12 cellular contexts compared by ENCODE assay signal in genomic region chr2:152171733-152172132, GRCh38. TPM values are rescaled to one million over a fixed set of nuclear protein-coding genes. Genes with fewer than 3 reads are reported as not detected.
DNase-seq lines count a peak whose midpoint lies in the region; ATAC-seq, FAIRE-seq and TF ChIP-seq lines count a peak whose summit lies in the region.
"Had no signal": no experiment of that assay in that cellular context is flagged by ENCODE, and none has a peak within 500 bp of the region (broad histone marks: within the 10 kb centered on the region; RNA-seq: fewer than 3 reads in every experiment).

No MANE protein-coding gene starts in this region.

- H3K9ac ChIP-seq in astrocyte (ENCODE audit: low read length), result no peak overlapping the region

- DNase-seq in GM12865 (ENCODE audit: low read depth), result no peak
- DNase-seq in astrocyte (ENCODE audit: low read depth), result peak; percentile 40
- no peak for DNase-seq in immature natural killer cell
- no peak for DNase-seq in spleen
- DNase-seq in T-helper 2 cell, result no peak
- no peak for DNase-seq in NCI-H774 (lab: John Stamatoyannopoulos, UW)
- DNase-seq: NCI-H345; stimulated activated CD4-positive, alpha-beta T cell treated with anti-CD3 and anti-CD28 coated beads, Interleukin-2, amount 100 ng/mL, for 24 hours had no signal

- H3K36me3 ChIP-seq in astrocyte (ENCODE audit: insufficient read depth, low read length) (no peaks in the 10 kb centered on the region), spleen (peaks cover 0 to 5% (median 0%) of the 10 kb centered on the region in 6 donors)

- H3K4me1 Mint-ChIP-seq in astrocyte (ENCODE audit: low read depth, unreplicated experiment), result peaks cover 9% of the 10 kb centered on the region
- H3K4me1 Mint-ChIP-seq in immature natural killer cell, result peaks cover 55 to 89% of the 10 kb centered on the region in 2 donors

- H3K27ac Mint-ChIP-seq in astrocyte (ENCODE audit: unreplicated experiment) (no peak overlapping the region), immature natural killer cell (peak overlapping the region; percentile 28 to 80 (median 72))
- H3K27ac Mint-ChIP-seq: T-helper 1 cell treated with Interleukin-12 subunit alpha and Interleukin-12 subunit beta and Interleukin-4 antibody, amounts not matched to agents 30 μg/mL and 1 μg/mL, for 36 hours had no signal

- no peaks in the 10 kb centered on the region for H3K27me3 ChIP-seq in astrocyte (ENCODE audit: insufficient read depth, low read length)
- no peaks in the 10 kb centered on the region for H3K27me3 ChIP-seq in spleen (replicated peaks in 1 of 7)

- H3K4me1 ChIP-seq in astrocyte (ENCODE audit: insufficient read depth, low read length) (peaks cover 3% of the 10 kb centered on the region), spleen (peaks cover 20 to 89% (median 68%) of the 10 kb centered on the region in 6 donors)

- intact Hi-C loops in spleen (cut with DNase I; ENCODE audit: low total_unique reads), result no loop called here

- H4K20me1 ChIP-seq in astrocyte (ENCODE audit: insufficient read depth, low read length), result peaks cover 38% of the 10 kb centered on the region

- H3K36me3 Mint-ChIP-seq in astrocyte (ENCODE audit: low read depth, unreplicated experiment) (peaks cover 3% of the 10 kb centered on the region), immature natural killer cell (no peaks in the 10 kb centered on the region)

- no peak for TF ChIP-seq POLR2A in spleen (IDR thresholded peaks at IDR 0.05)

- no peak for ATAC-seq in HG02610 (IDR thresholded peaks at IDR 0.05; ENCODE audit: unreplicated experiment)
- ATAC-seq in GM18520 (IDR thresholded peaks at IDR 0.05; ENCODE audit: unreplicated experiment), result no peak

- H3K27me3 Mint-ChIP-seq in astrocyte (ENCODE audit: low read depth, unreplicated experiment), result no peaks in the 10 kb centered on the region
- H3K27me3 Mint-ChIP-seq in immature natural killer cell (ENCODE audit: low read depth in 3 of 3), result peaks cover 4 to 13% (median 11%) of the 10 kb centered on the region in 3 donors

- H3K27ac ChIP-seq in astrocyte (ENCODE audit: low read depth, low read length), result no peak overlapping the region
- peak overlapping the region in 5 of 8 donors; percentile 5 to 56 (median 43) for H3K27ac ChIP-seq in spleen

- H2AFZ ChIP-seq in astrocyte (ENCODE audit: low read depth, low read length), result no peak overlapping the region

- H3K79me2 ChIP-seq in astrocyte (ENCODE audit: insufficient read depth, low read length), result peaks cover 81% of the 10 kb centered on the region

- H3K4me3 ChIP-seq in GM12865 (ENCODE audit: low read depth, low read length) (peak overlapping the region; percentile 1; the same call in 1 of the 2 replicates), astrocyte (ENCODE audit: insufficient read depth, low read depth, low read length) (no peak overlapping the region), spleen (no peak overlapping the region)

- H3K9me3 Mint-ChIP-seq in astrocyte (ENCODE audit: unreplicated experiment) (no peaks in the 10 kb centered on the region), immature natural killer cell (no peaks in the 10 kb centered on the region)
- H3K9me3 Mint-ChIP-seq: T-helper 1 cell treated with Interleukin-12 subunit alpha and Interleukin-12 subunit beta and Interleukin-4 antibody, amounts not matched to agents 30 μg/mL and 1 μg/mL, for 36 hours had no signal

- H3K9me3 ChIP-seq in astrocyte (ENCODE audit: insufficient read depth, low read depth, low read length), result no peaks in the 10 kb centered on the region
- no peaks in the 10 kb centered on the region for H3K9me3 ChIP-seq in spleen

- FAIRE-seq in astrocyte (lab: Jason Lieb, UNC), result no peak
- FAIRE-seq: GM19239 had no signal

- TF ChIP-seq CTCF in GM12865 (IDR thresholded peaks at IDR 0.05; ENCODE audit: insufficient read depth, low read depth, low read length, missing control alignments) (no peak), astrocyte (IDR thresholded peaks at IDR 0.05; ENCODE audit: insufficient read depth, low read depth, low read length) (no peak), spleen (IDR thresholded peaks at IDR 0.05 in 8 of 11, conservative IDR thresholded peaks at IDR 0.05 in 3 of 11) (no peak)

- H3K4me3 Mint-ChIP-seq in astrocyte (ENCODE audit: unreplicated experiment) (no peak overlapping the region), immature natural killer cell (peak overlapping the region in 1 of 5 donors; percentile 30)
- H3K4me3 Mint-ChIP-seq: T-helper 1 cell treated with Interleukin-12 subunit alpha and Interleukin-12 subunit beta and Interleukin-4 antibody, amounts not matched to agents 30 μg/mL and 1 μg/mL, for 36 hours had no signal

- peak overlapping the region; percentile 30 for H3K4me2 ChIP-seq in astrocyte (ENCODE audit: low read length)

- WGBS in spleen, 5 donors, result 49 to 63% (median 53%) methylated on average over 3 of the region's 3 CpGs

RNA-seq across cellular contexts. Expression of gene STAM2, which starts 3.8 kb away (rescaled TPM):
- total RNA-seq in astrocyte (33.8 and 35.3 TPM in 2 replicates), spleen (10 to 100 TPM; 25.4 to 41.2 (median 33.2) TPM)
- polyA plus RNA-seq in immature natural killer cell (1 to 10 TPM; 3.9 to 6.6 (median 5.6) TPM), spleen (1 to 10 TPM; 5.7 to 6.7 (median 5.8) TPM)
